Comparison of ENCODE assay signal across 21 cellular contexts in genomic region chr12:123010110-123010509, GRCh38.
"Had no signal": no experiment of that assay in that cellular context is flagged by ENCODE, and none has a peak within 500 bp of the region (broad histone marks: within the 10 kb centered on the region; RNA-seq: fewer than 3 reads in every experiment).

No MANE protein-coding gene starts in this region.

- H3K27me3 Mint-ChIP-seq: dendritic cell treated with granulocyte-macrophage colony-stimulating factor and Interleukin-4, amounts not matched to agents 40 ng/mL and 50 ng/mL, for 4 days; progenitor cell of endocrine pancreas; stimulated activated naive B cell treated with anti-CD40 and anti-IgM and Interleukin-4, amounts not matched to agents 10 μg/mL and 1 μg/mL and 100 μg/mL, for 72 hours; stimulated activated naive CD8-positive, alpha-beta T cell treated with anti-CD3 and anti-CD28 coated beads, Interleukin-15, Interleukin-2, amounts not matched to agents 100 ng/mL and 50 ng/mL, for 24 hours had no signal

- H3K4me1 ChIP-seq: colonic mucosa, lower lobe of right lung, neural progenitor cell, parathyroid adenoma, sigmoid colon, tibial nerve, upper lobe of left lung had no signal

- H3K9me3 Mint-ChIP-seq: dendritic cell treated with granulocyte-macrophage colony-stimulating factor and Interleukin-4, amounts not matched to agents 40 ng/mL and 50 ng/mL, for 4 days; immature natural killer cell; natural killer cell; neural progenitor cell; stimulated activated naive B cell treated with anti-CD40 and anti-IgM and Interleukin-4, amounts not matched to agents 10 μg/mL and 1 μg/mL and 100 μg/mL, for 72 hours; stimulated activated naive CD8-positive, alpha-beta T cell treated with anti-CD3 and anti-CD28 coated beads, Interleukin-15, Interleukin-2, amounts not matched to agents 100 ng/mL and 50 ng/mL, for 24 hours had no signal

- H3K4me3 ChIP-seq: colonic mucosa, left ventricle myocardium inferior, lower lobe of right lung, neural progenitor cell, sigmoid colon, thoracic aorta, tibial nerve, upper lobe of left lung had no signal

- H3K36me3 Mint-ChIP-seq: natural killer cell, neural progenitor cell had no signal

- H3K27me3 ChIP-seq: colonic mucosa, neural progenitor cell, sigmoid colon, tibial nerve, upper lobe of left lung had no signal

- H3K9me3 ChIP-seq: colonic mucosa, left ventricle myocardium inferior, lower lobe of right lung, sigmoid colon, thoracic aorta, tibial nerve, upper lobe of left lung had no signal

- H3K27ac ChIP-seq: colonic mucosa, left ventricle myocardium inferior, lower lobe of right lung, neural progenitor cell, parathyroid adenoma, sigmoid colon, thoracic aorta, tibial nerve, upper lobe of left lung had no signal

- H3K36me3 ChIP-seq: colonic mucosa, neural progenitor cell, thoracic aorta had no signal

- H3K27ac Mint-ChIP-seq: dendritic cell treated with granulocyte-macrophage colony-stimulating factor and Interleukin-4, amounts not matched to agents 40 ng/mL and 50 ng/mL, for 4 days; neural progenitor cell; progenitor cell of endocrine pancreas; stimulated activated naive B cell treated with anti-CD40 and anti-IgM and Interleukin-4, amounts not matched to agents 10 μg/mL and 1 μg/mL and 100 μg/mL, for 72 hours; stimulated activated naive CD8-positive, alpha-beta T cell treated with anti-CD3 and anti-CD28 coated beads, Interleukin-15, Interleukin-2, amounts not matched to agents 100 ng/mL and 50 ng/mL, for 24 hours had no signal

- H3K4me1 Mint-ChIP-seq: stimulated activated naive B cell treated with anti-CD40 and anti-IgM and Interleukin-4, amounts not matched to agents 10 μg/mL and 1 μg/mL and 100 μg/mL, for 72 hours had no signal

- ATAC-seq: left colon; lower lobe of right lung; natural killer cell; stimulated activated naive B cell treated with anti-CD40 and anti-IgM and Interleukin-4, amounts not matched to agents 10 μg/mL and 1 μg/mL and 100 μg/mL, for 72 hours had no signal

- H3K4me3 Mint-ChIP-seq: dendritic cell treated with granulocyte-macrophage colony-stimulating factor and Interleukin-4, amounts not matched to agents 40 ng/mL and 50 ng/mL, for 4 days; immature natural killer cell; natural killer cell; neural progenitor cell; stimulated activated naive B cell treated with anti-CD40 and anti-IgM and Interleukin-4, amounts not matched to agents 10 μg/mL and 1 μg/mL and 100 μg/mL, for 72 hours; stimulated activated naive CD8-positive, alpha-beta T cell treated with anti-CD3 and anti-CD28 coated beads, Interleukin-15, Interleukin-2, amounts not matched to agents 100 ng/mL and 50 ng/mL, for 24 hours had no signal

- DNase-seq: colonic mucosa; effector memory CD4-positive, alpha-beta T cell; hypothalamus; immature natural killer cell; islet precursor cell; kidney glomerular epithelial cell; left colon; left ventricle myocardium inferior; lower lobe of right lung; natural killer cell; sigmoid colon; stimulated activated CD4-positive, alpha-beta T cell treated with anti-CD3 and anti-CD28 coated beads, Interleukin-4, amount 100 ng/mL, for 4 hours; stimulated activated naive B cell treated with anti-CD40 and anti-IgM and Interleukin-4, amounts not matched to agents 10 μg/mL and 1 μg/mL and 100 μg/mL, for 72 hours; upper lobe of left lung had no signal
